8 cellular contexts compared by ENCODE assay signal in genomic region chr7:38177621-38178003, GRCh38. TPM values are rescaled to one million over a fixed set of nuclear protein-coding genes. Genes with fewer than 3 reads are reported as not detected.
DNase-seq lines count a peak whose midpoint lies in the region.

No MANE protein-coding gene starts in this region.

- intact Hi-C loops in activated CD4-positive, alpha-beta T cell treated with anti-CD3 and anti-CD28 coated beads, Interleukin-2, amount 10 ng/mL, durations not matched to agents 24 days and 14 days (cut with micrococcal nuclease) = loop anchor here (1.0 to 5.0 kb wide), 6 partner anchors 45 to 730 kb away; partner anchors contain the start of gene VPS41

- CTCF ChIA-PET in activated CD4-positive, alpha-beta memory T cell treated with anti-CD3 and anti-CD28 coated beads, Interleukin-2, amount 10 ng/mL, durations not matched to agents 7 days and 5 days (lab: Charles Lee) = interaction anchor here (0.7 to 1.8 kb wide), 11 partner anchors 15 to 198 kb away, joined by 3 to 19 read pairs (median 4); no protein-coding TSS in a partner anchor

- H3K36me3 Mint-ChIP-seq in activated CD4-positive, alpha-beta T cell treated with anti-CD3 and anti-CD28 coated beads, Interleukin-2, amount 10 ng/mL, durations not matched to agents 24 days and 14 days (ENCODE audit: low read depth) = peaks cover 7% of the 10 kb centered on the region
- no peaks in the 10 kb centered on the region for H3K36me3 Mint-ChIP-seq in activated CD4-positive, alpha-beta memory T cell treated with anti-CD3 and anti-CD28 coated beads, Interleukin-2, amount 10 ng/mL, durations not matched to agents 7 days and 5 days (ENCODE audit: low read depth)

- POLR2A ChIA-PET in activated CD4-positive, alpha-beta memory T cell treated with anti-CD3 and anti-CD28 coated beads, Interleukin-2, amount 10 ng/mL, durations not matched to agents 7 days and 5 days (lab: Charles Lee) = interaction anchor here (0.7 to 1.3 kb wide), 3 partner anchors 38 to 172 kb away, joined by 3 to 4 read pairs (median 3); no protein-coding TSS in a partner anchor

- peak overlapping the region; percentile 92 for H3K27ac Mint-ChIP-seq in activated CD4-positive, alpha-beta T cell treated with anti-CD3 and anti-CD28 coated beads, Interleukin-2, amount 10 ng/mL, durations not matched to agents 24 days and 14 days
- H3K27ac Mint-ChIP-seq in activated CD4-positive, alpha-beta memory T cell treated with anti-CD3 and anti-CD28 coated beads, Interleukin-2, amount 10 ng/mL, durations not matched to agents 7 days and 5 days = peak overlapping the region; percentile 75

- no peaks in the 10 kb centered on the region for H3K9me3 ChIP-seq in iPS-18c (ENCODE audit: control insufficient read depth, insufficient read depth, low read length)

- peak overlapping the region; percentile 97 for H3K4me3 Mint-ChIP-seq in activated CD4-positive, alpha-beta T cell treated with anti-CD3 and anti-CD28 coated beads, Interleukin-2, amount 10 ng/mL, durations not matched to agents 24 days and 14 days
- peak overlapping the region; percentile 95 for H3K4me3 Mint-ChIP-seq in activated CD4-positive, alpha-beta memory T cell treated with anti-CD3 and anti-CD28 coated beads, Interleukin-2, amount 10 ng/mL, durations not matched to agents 7 days and 5 days

- peaks cover 8% of the 10 kb centered on the region for H3K9me3 Mint-ChIP-seq in activated CD4-positive, alpha-beta T cell treated with anti-CD3 and anti-CD28 coated beads, Interleukin-2, amount 10 ng/mL, durations not matched to agents 24 days and 14 days
- H3K9me3 Mint-ChIP-seq in activated CD4-positive, alpha-beta memory T cell treated with anti-CD3 and anti-CD28 coated beads, Interleukin-2, amount 10 ng/mL, durations not matched to agents 7 days and 5 days = peaks cover 3% of the 10 kb centered on the region

- peaks cover 35% of the 10 kb centered on the region for H3K4me1 Mint-ChIP-seq in activated CD4-positive, alpha-beta T cell treated with anti-CD3 and anti-CD28 coated beads, Interleukin-2, amount 10 ng/mL, durations not matched to agents 24 days and 14 days
- peaks cover 37% of the 10 kb centered on the region for H3K4me1 Mint-ChIP-seq in activated CD4-positive, alpha-beta memory T cell treated with anti-CD3 and anti-CD28 coated beads, Interleukin-2, amount 10 ng/mL, durations not matched to agents 7 days and 5 days

- H3K27me3 Mint-ChIP-seq in activated CD4-positive, alpha-beta T cell treated with anti-CD3 and anti-CD28 coated beads, Interleukin-2, amount 10 ng/mL, durations not matched to agents 24 days and 14 days = peaks cover 12% of the 10 kb centered on the region
- H3K27me3 Mint-ChIP-seq in activated CD4-positive, alpha-beta memory T cell treated with anti-CD3 and anti-CD28 coated beads, Interleukin-2, amount 10 ng/mL, durations not matched to agents 7 days and 5 days = peaks cover 8% of the 10 kb centered on the region

- peak overlapping the region; percentile 91 for H3K27ac ChIP-seq in temporal lobe (ENCODE audit: low read depth, low read length)

- no peak for DNase-seq in activated CD4-positive, alpha-beta T cell treated with anti-CD3 and anti-CD28 coated beads, Interleukin-2, amount 10 ng/mL, durations not matched to agents 24 days and 14 days
- no peak for DNase-seq in activated CD4-positive, alpha-beta T cell treated with anti-CD3 and anti-CD28 coated beads for 1 hour
- no peak for DNase-seq in activated CD4-positive, alpha-beta memory T cell treated with anti-CD3 and anti-CD28 coated beads, Interleukin-2, amount 10 ng/mL, durations not matched to agents 7 days and 5 days
- no peak for DNase-seq in GM19240 (ENCODE audit: insufficient read length, low spot score)
- no peak for DNase-seq in NCI-H526 treated with DMSO at 0.1 percent for 48 hours (lab: John Stamatoyannopoulos, UW)
- no peak for DNase-seq in NCI-H1105 treated with DMSO at 0.1 percent for 48 hours (lab: John Stamatoyannopoulos, UW)

- peak overlapping the region; percentile 76 for H3K4me3 ChIP-seq in iPS-18c (ENCODE audit: insufficient read depth, low read depth, low read length)

RNA-seq across cellular contexts. Expression of gene STARD3NL, which starts 0.4 kb away (rescaled TPM):
- total RNA-seq in activated CD4-positive, alpha-beta T cell treated with anti-CD3 and anti-CD28 coated beads, Interleukin-2, amount 10 ng/mL, durations not matched to agents 24 days and 14 days = 27.1 and 27.5 TPM in 2 replicates
- 10 to 100 TPM; 24.4 to 28.9 TPM for total RNA-seq in activated CD4-positive, alpha-beta memory T cell treated with anti-CD3 and anti-CD28 coated beads, Interleukin-2, amount 10 ng/mL, durations not matched to agents 7 days and 5 days
- 59.0 TPM for total RNA-seq in temporal lobe
